1 cellular context compared by ENCODE assay signal in the genomic region with DNA sequence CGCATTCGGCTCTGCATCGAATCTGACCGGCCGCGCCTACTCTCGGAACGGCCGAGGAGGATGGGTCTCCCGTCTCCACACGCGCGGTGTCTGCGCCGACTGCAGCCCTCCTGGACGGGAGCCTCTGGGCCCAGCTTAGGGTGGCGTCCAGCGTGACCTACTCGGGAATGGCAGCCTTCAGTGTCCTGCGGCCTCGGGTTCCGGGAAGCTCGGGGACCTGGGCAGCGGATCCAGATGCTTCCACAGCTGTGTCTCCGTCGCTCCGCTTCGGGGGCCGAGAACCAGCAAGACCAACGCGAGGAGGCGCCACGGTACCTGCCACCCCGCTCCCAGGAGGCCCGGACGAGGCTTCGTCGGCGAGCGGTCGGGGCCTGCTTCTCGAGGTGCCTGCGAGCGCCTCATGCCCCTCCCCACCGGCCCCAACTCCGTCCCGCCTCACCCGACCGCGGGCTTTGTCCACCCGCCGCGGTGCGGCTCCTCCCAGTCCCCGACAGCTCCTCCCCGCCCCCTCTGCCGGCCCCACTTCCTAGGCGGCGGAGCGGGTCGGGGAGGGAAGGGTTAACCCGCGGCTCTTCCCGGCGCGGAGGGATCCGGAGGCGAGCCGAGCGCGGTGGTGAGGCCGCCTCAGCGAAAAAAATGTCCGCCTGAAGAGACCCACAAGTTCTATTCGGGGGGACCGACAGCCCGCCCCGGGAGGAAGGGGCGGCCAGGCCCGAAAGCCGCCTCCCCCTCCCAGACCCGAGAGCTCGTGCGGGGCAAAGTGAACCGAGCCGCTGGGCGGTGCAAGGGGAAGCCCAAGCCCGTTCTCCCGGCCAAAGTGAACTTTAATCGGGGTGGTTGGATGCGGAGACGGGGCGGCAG.
TF ChIP-seq lines count a peak whose summit lies in the region.

A gene (plus strand): TSS at position 599 of the 861 bp plus-strand sequence. CDS start 1,270 bp downstream, outside the sequence.

TF ChIP-seq in K562, 482 proteins besides CTCF, POLR2A, EP300 and RAD21 (continued from another document and continues in another):
- TF ChIP-seq, protein P1, sequence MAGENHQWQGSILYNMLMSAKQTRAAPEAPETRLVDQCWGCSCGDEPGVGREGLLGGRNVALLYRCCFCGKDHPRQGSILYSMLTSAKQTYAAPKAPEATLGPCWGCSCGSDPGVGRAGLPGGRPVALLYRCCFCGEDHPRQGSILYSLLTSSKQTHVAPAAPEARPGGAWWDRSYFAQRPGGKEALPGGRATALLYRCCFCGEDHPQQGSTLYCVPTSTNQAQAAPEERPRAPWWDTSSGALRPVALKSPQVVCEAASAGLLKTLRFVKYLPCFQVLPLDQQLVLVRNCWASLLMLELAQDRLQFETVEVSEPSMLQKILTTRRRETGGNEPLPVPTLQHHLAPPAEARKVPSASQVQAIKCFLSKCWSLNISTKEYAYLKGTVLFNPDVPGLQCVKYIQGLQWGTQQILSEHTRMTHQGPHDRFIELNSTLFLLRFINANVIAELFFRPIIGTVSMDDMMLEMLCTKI (IDR thresholded peaks at IDR 0.05; ENCODE audit: partially characterized antibody) = no peak
- TF ChIP-seq, protein P2, sequence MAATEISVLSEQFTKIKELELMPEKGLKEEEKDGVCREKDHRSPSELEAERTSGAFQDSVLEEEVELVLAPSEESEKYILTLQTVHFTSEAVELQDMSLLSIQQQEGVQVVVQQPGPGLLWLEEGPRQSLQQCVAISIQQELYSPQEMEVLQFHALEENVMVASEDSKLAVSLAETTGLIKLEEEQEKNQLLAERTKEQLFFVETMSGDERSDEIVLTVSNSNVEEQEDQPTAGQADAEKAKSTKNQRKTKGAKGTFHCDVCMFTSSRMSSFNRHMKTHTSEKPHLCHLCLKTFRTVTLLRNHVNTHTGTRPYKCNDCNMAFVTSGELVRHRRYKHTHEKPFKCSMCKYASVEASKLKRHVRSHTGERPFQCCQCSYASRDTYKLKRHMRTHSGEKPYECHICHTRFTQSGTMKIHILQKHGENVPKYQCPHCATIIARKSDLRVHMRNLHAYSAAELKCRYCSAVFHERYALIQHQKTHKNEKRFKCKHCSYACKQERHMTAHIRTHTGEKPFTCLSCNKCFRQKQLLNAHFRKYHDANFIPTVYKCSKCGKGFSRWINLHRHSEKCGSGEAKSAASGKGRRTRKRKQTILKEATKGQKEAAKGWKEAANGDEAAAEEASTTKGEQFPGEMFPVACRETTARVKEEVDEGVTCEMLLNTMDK (IDR thresholded peaks at IDR 0.05; ENCODE audit: borderline replicate concordance, insufficient read depth, low read depth, low read length, poor library complexity, severe bottlenecking) = peak; percentile 32
- no peak for TF ChIP-seq ZNF785 (CRISPR knock-in tag; IDR thresholded peaks at IDR 0.05)
- no peak for TF ChIP-seq MCM3 (IDR thresholded peaks at IDR 0.05)
- TF ChIP-seq RBM25 (IDR thresholded peaks at IDR 0.05; ENCODE audit: low read depth, low read length, severe bottlenecking) = no peak
- TF ChIP-seq, protein P3, sequence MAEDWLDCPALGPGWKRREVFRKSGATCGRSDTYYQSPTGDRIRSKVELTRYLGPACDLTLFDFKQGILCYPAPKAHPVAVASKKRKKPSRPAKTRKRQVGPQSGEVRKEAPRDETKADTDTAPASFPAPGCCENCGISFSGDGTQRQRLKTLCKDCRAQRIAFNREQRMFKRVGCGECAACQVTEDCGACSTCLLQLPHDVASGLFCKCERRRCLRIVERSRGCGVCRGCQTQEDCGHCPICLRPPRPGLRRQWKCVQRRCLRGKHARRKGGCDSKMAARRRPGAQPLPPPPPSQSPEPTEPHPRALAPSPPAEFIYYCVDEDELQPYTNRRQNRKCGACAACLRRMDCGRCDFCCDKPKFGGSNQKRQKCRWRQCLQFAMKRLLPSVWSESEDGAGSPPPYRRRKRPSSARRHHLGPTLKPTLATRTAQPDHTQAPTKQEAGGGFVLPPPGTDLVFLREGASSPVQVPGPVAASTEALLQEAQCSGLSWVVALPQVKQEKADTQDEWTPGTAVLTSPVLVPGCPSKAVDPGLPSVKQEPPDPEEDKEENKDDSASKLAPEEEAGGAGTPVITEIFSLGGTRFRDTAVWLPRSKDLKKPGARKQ (CRISPR knock-in tag; IDR thresholded peaks at IDR 0.05) = no peak
- TF ChIP-seq, protein P4, sequence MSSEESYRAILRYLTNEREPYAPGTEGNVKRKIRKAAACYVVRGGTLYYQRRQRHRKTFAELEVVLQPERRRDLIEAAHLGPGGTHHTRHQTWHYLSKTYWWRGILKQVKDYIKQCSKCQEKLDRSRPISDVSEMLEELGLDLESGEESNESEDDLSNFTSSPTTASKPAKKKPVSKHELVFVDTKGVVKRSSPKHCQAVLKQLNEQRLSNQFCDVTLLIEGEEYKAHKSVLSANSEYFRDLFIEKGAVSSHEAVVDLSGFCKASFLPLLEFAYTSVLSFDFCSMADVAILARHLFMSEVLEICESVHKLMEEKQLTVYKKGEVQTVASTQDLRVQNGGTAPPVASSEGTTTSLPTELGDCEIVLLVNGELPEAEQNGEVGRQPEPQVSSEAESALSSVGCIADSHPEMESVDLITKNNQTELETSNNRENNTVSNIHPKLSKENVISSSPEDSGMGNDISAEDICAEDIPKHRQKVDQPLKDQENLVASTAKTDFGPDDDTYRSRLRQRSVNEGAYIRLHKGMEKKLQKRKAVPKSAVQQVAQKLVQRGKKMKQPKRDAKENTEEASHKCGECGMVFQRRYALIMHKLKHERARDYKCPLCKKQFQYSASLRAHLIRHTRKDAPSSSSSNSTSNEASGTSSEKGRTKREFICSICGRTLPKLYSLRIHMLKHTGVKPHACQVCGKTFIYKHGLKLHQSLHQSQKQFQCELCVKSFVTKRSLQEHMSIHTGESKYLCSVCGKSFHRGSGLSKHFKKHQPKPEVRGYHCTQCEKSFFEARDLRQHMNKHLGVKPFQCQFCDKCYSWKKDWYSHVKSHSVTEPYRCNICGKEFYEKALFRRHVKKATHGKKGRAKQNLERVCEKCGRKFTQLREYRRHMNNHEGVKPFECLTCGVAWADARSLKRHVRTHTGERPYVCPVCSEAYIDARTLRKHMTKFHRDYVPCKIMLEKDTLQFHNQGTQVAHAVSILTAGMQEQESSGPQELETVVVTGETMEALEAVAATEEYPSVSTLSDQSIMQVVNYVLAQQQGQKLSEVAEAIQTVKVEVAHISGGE (CRISPR knock-in tag; IDR thresholded peaks at IDR 0.05) = peak in 2 of 3 experiments; percentile 37 to 75; a peak in 2 of 6 replicates
- peak; percentile 77 for TF ChIP-seq SUPT5H (IDR thresholded peaks at IDR 0.05)
- TF ChIP-seq MTA1 (IDR thresholded peaks at IDR 0.05; ENCODE audit: borderline replicate concordance) = peak; percentile 74
- TF ChIP-seq, protein P5, sequence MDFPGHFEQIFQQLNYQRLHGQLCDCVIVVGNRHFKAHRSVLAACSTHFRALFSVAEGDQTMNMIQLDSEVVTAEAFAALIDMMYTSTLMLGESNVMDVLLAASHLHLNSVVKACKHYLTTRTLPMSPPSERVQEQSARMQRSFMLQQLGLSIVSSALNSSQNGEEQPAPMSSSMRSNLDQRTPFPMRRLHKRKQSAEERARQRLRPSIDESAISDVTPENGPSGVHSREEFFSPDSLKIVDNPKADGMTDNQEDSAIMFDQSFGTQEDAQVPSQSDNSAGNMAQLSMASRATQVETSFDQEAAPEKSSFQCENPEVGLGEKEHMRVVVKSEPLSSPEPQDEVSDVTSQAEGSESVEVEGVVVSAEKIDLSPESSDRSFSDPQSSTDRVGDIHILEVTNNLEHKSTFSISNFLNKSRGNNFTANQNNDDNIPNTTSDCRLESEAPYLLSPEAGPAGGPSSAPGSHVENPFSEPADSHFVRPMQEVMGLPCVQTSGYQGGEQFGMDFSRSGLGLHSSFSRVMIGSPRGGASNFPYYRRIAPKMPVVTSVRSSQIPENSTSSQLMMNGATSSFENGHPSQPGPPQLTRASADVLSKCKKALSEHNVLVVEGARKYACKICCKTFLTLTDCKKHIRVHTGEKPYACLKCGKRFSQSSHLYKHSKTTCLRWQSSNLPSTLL (IDR thresholded peaks at IDR 0.05) = no peak
- no peak for TF ChIP-seq NFATC3 (IDR thresholded peaks at IDR 0.05)
- TF ChIP-seq, protein P6, sequence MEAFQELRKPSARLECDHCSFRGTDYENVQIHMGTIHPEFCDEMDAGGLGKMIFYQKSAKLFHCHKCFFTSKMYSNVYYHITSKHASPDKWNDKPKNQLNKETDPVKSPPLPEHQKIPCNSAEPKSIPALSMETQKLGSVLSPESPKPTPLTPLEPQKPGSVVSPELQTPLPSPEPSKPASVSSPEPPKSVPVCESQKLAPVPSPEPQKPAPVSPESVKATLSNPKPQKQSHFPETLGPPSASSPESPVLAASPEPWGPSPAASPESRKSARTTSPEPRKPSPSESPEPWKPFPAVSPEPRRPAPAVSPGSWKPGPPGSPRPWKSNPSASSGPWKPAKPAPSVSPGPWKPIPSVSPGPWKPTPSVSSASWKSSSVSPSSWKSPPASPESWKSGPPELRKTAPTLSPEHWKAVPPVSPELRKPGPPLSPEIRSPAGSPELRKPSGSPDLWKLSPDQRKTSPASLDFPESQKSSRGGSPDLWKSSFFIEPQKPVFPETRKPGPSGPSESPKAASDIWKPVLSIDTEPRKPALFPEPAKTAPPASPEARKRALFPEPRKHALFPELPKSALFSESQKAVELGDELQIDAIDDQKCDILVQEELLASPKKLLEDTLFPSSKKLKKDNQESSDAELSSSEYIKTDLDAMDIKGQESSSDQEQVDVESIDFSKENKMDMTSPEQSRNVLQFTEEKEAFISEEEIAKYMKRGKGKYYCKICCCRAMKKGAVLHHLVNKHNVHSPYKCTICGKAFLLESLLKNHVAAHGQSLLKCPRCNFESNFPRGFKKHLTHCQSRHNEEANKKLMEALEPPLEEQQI (IDR thresholded peaks at IDR 0.05) = peak; percentile 76; the same call in 1 of the 2 replicates
- no peak for TF ChIP-seq TFAM (CRISPR knock-in tag; conservative IDR thresholded peaks at IDR 0.05)
- TF ChIP-seq, protein P7, sequence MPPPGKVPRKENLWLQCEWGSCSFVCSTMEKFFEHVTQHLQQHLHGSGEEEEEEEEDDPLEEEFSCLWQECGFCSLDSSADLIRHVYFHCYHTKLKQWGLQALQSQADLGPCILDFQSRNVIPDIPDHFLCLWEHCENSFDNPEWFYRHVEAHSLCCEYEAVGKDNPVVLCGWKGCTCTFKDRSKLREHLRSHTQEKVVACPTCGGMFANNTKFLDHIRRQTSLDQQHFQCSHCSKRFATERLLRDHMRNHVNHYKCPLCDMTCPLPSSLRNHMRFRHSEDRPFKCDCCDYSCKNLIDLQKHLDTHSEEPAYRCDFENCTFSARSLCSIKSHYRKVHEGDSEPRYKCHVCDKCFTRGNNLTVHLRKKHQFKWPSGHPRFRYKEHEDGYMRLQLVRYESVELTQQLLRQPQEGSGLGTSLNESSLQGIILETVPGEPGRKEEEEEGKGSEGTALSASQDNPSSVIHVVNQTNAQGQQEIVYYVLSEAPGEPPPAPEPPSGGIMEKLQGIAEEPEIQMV (tag; conservative IDR thresholded peaks at IDR 0.05; ENCODE audit: low read depth) = no peak
- TF ChIP-seq, protein P8, sequence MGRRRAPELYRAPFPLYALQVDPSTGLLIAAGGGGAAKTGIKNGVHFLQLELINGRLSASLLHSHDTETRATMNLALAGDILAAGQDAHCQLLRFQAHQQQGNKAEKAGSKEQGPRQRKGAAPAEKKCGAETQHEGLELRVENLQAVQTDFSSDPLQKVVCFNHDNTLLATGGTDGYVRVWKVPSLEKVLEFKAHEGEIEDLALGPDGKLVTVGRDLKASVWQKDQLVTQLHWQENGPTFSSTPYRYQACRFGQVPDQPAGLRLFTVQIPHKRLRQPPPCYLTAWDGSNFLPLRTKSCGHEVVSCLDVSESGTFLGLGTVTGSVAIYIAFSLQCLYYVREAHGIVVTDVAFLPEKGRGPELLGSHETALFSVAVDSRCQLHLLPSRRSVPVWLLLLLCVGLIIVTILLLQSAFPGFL (CRISPR knock-in tag; IDR thresholded peaks at IDR 0.05) = no peak
- TF ChIP-seq, protein P9, sequence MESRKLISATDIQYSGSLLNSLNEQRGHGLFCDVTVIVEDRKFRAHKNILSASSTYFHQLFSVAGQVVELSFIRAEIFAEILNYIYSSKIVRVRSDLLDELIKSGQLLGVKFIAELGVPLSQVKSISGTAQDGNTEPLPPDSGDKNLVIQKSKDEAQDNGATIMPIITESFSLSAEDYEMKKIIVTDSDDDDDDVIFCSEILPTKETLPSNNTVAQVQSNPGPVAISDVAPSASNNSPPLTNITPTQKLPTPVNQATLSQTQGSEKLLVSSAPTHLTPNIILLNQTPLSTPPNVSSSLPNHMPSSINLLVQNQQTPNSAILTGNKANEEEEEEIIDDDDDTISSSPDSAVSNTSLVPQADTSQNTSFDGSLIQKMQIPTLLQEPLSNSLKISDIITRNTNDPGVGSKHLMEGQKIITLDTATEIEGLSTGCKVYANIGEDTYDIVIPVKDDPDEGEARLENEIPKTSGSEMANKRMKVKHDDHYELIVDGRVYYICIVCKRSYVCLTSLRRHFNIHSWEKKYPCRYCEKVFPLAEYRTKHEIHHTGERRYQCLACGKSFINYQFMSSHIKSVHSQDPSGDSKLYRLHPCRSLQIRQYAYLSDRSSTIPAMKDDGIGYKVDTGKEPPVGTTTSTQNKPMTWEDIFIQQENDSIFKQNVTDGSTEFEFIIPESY (CRISPR knock-in tag; IDR thresholded peaks at IDR 0.05) = peak; percentile 34; the same call in 1 of the 2 replicates
- TF ChIP-seq, protein P10, sequence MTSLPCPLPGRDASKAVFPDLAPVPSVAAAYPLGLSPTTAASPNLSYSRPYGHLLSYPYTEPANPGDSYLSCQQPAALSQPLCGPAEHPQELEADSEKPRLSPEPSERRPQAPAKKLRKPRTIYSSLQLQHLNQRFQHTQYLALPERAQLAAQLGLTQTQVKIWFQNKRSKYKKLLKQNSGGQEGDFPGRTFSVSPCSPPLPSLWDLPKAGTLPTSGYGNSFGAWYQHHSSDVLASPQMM (CRISPR knock-in tag; IDR thresholded peaks at IDR 0.05) = no peak
- TF ChIP-seq, protein P11, sequence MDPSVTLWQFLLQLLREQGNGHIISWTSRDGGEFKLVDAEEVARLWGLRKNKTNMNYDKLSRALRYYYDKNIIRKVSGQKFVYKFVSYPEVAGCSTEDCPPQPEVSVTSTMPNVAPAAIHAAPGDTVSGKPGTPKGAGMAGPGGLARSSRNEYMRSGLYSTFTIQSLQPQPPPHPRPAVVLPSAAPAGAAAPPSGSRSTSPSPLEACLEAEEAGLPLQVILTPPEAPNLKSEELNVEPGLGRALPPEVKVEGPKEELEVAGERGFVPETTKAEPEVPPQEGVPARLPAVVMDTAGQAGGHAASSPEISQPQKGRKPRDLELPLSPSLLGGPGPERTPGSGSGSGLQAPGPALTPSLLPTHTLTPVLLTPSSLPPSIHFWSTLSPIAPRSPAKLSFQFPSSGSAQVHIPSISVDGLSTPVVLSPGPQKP (CRISPR knock-in tag; IDR thresholded peaks at IDR 0.05) = 0 out of 2 replicates have a peak, but pooled peaks have one; percentile 74
- peak; percentile 94 for TF ChIP-seq POLR2G (IDR thresholded peaks at IDR 0.05; ENCODE audit: low read depth, low read length)
- no peak for TF ChIP-seq FOXK1 (CRISPR knock-in tag; IDR thresholded peaks at IDR 0.05; ENCODE audit: borderline replicate concordance)
- no peak for TF ChIP-seq ILF3 (IDR thresholded peaks at IDR 0.05; ENCODE audit: borderline replicate concordance)
- no peak for TF ChIP-seq DDX20 (tag; IDR thresholded peaks at IDR 0.05; ENCODE audit: low read depth)
- TF ChIP-seq E2F3 (CRISPR knock-in tag; IDR thresholded peaks at IDR 0.05) = 0 out of 2 replicates have a peak, but pooled peaks have one; percentile 23
- no peak for TF ChIP-seq FOSL1 (tag; conservative IDR thresholded peaks at IDR 0.05)
- TF ChIP-seq SAP30 (IDR thresholded peaks at IDR 0.05; ENCODE audit: borderline replicate concordance, insufficient read depth, low read depth, low read length, poor library complexity, severe bottlenecking) = peak; percentile 8
- no peak; the same call in 1 of the 2 replicates for TF ChIP-seq ZNF239 (CRISPR knock-in tag; IDR thresholded peaks at IDR 0.05)
- no peak for TF ChIP-seq FOS (IDR thresholded peaks at IDR 0.05; ENCODE audit: extremely low read depth, insufficient read length)
